Comparison of ENCODE assay signal across 11 cellular contexts in genomic region chr6:32183483-32184083, GRCh38. TPM values are rescaled to one million over a fixed set of nuclear protein-coding genes. Genes with fewer than 3 reads are reported as not detected.
DNase-seq lines count a peak whose midpoint lies in the region; ATAC-seq and TF ChIP-seq lines count a peak whose summit lies in the region.
"Had no signal": no experiment of that assay in that cellular context is flagged by ENCODE, and none has a peak within 500 bp of the region (broad histone marks: within the 10 kb centered on the region; RNA-seq: fewer than 3 reads in every experiment).

No MANE protein-coding gene starts in this region.

- H3K4me1 ChIP-seq in lower lobe of right lung, result peaks cover 50% of the 10 kb centered on the region

- DNase-seq in activated CD4-positive, alpha-beta memory T cell treated with anti-CD3 and anti-CD28 coated beads for 36 hours, result no peak
- no peak for DNase-seq in activated CD4-positive, alpha-beta memory T cell treated with anti-CD3 and anti-CD28 coated beads, Interleukin-2, amount 10 ng/mL, durations not matched to agents 7 days and 5 days
- DNase-seq in T-helper 17 cell (no peak), lower lobe of right lung (no peak), NCI-H1694 (lab: John Stamatoyannopoulos, UW) (no peak), KBM-7 (no peak)
- DNase-seq in stimulated activated naive B cell treated with anti-CD40 and anti-IgM and Interleukin-4, amounts not matched to agents 10 μg/mL and 1 μg/mL and 100 μg/mL, for 72 hours, result no peak
- DNase-seq: activated T-cell treated with anti-CD3 and anti-CD28 coated beads, Interleukin-2, amount 50 U/mL, for 4 hours; effector memory CD8-positive, alpha-beta T cell had no signal

- H3K4me3 Mint-ChIP-seq in activated CD4-positive, alpha-beta memory T cell treated with anti-CD3 and anti-CD28 coated beads for 36 hours, result no peak overlapping the region
- H3K4me3 Mint-ChIP-seq in activated CD4-positive, alpha-beta memory T cell treated with anti-CD3 and anti-CD28 coated beads, Interleukin-2, amount 10 ng/mL, durations not matched to agents 7 days and 5 days, result no peak overlapping the region
- no peak overlapping the region for H3K4me3 Mint-ChIP-seq in T-helper 17 cell
- no peak overlapping the region for H3K4me3 Mint-ChIP-seq in stimulated activated naive B cell treated with anti-CD40 and anti-IgM and Interleukin-4, amounts not matched to agents 10 μg/mL and 1 μg/mL and 100 μg/mL, for 72 hours
- H3K4me3 Mint-ChIP-seq: activated T-cell treated with anti-CD3 and anti-CD28 coated beads, Interleukin-2, amount 50 U/mL, for 4 hours; effector memory CD8-positive, alpha-beta T cell had no signal

- H3K4me3 ChIP-seq in lower lobe of right lung, result peak overlapping the region; percentile 36

- in situ Hi-C loops in KBM-7 (cut with MboI; ENCODE audit: low pct_unique_long_range_greater_than_20kb, low sequenced_read_pairs), result no loop called here

- H3K9me3 Mint-ChIP-seq in activated CD4-positive, alpha-beta memory T cell treated with anti-CD3 and anti-CD28 coated beads for 36 hours, result no peaks in the 10 kb centered on the region
- H3K9me3 Mint-ChIP-seq in activated CD4-positive, alpha-beta memory T cell treated with anti-CD3 and anti-CD28 coated beads, Interleukin-2, amount 10 ng/mL, durations not matched to agents 7 days and 5 days, result no peaks in the 10 kb centered on the region
- H3K9me3 Mint-ChIP-seq in stimulated activated naive B cell treated with anti-CD40 and anti-IgM and Interleukin-4, amounts not matched to agents 10 μg/mL and 1 μg/mL and 100 μg/mL, for 72 hours, result no peaks in the 10 kb centered on the region
- H3K9me3 Mint-ChIP-seq: activated T-cell treated with anti-CD3 and anti-CD28 coated beads, Interleukin-2, amount 50 U/mL, for 4 hours; effector memory CD8-positive, alpha-beta T cell had no signal

- no peak for TF ChIP-seq CTCF in lower lobe of right lung (IDR thresholded peaks at IDR 0.05)

- CTCF ChIA-PET in activated CD4-positive, alpha-beta memory T cell treated with anti-CD3 and anti-CD28 coated beads for 36 hours (lab: Charles Lee), result no interaction called here
- CTCF ChIA-PET in activated CD4-positive, alpha-beta memory T cell treated with anti-CD3 and anti-CD28 coated beads, Interleukin-2, amount 10 ng/mL, durations not matched to agents 7 days and 5 days (lab: Charles Lee), result no interaction called here

- H3K36me3 ChIP-seq in lower lobe of right lung, result peaks cover 60% of the 10 kb centered on the region

- H3K27ac Mint-ChIP-seq in activated CD4-positive, alpha-beta memory T cell treated with anti-CD3 and anti-CD28 coated beads for 36 hours, result peak overlapping the region; percentile 42
- no peak overlapping the region for H3K27ac Mint-ChIP-seq in activated CD4-positive, alpha-beta memory T cell treated with anti-CD3 and anti-CD28 coated beads, Interleukin-2, amount 10 ng/mL, durations not matched to agents 7 days and 5 days
- peak overlapping the region; percentile 63 for H3K27ac Mint-ChIP-seq in T-helper 17 cell
- H3K27ac Mint-ChIP-seq in stimulated activated naive B cell treated with anti-CD40 and anti-IgM and Interleukin-4, amounts not matched to agents 10 μg/mL and 1 μg/mL and 100 μg/mL, for 72 hours, result peak overlapping the region; percentile 20

- no peaks in the 10 kb centered on the region for H3K27me3 ChIP-seq in lower lobe of right lung (ENCODE audit: low read depth)

- intact Hi-C loops in activated CD4-positive, alpha-beta memory T cell treated with anti-CD3 and anti-CD28 coated beads for 36 hours (cut with micrococcal nuclease), result no loop called here
- intact Hi-C loops in lower lobe of right lung (cut with DNase I), result no loop called here

- H3K9me3 ChIP-seq in T-helper 17 cell (ENCODE audit: control insufficient read depth, low read length, poor library complexity, severe bottlenecking) (no peaks in the 10 kb centered on the region), lower lobe of right lung (no peaks in the 10 kb centered on the region)

- no peaks in the 10 kb centered on the region for H3K27me3 Mint-ChIP-seq in activated CD4-positive, alpha-beta memory T cell treated with anti-CD3 and anti-CD28 coated beads for 36 hours
- H3K27me3 Mint-ChIP-seq in activated CD4-positive, alpha-beta memory T cell treated with anti-CD3 and anti-CD28 coated beads, Interleukin-2, amount 10 ng/mL, durations not matched to agents 7 days and 5 days, result no peaks in the 10 kb centered on the region
- H3K27me3 Mint-ChIP-seq in T-helper 17 cell, result no peaks in the 10 kb centered on the region
- no peaks in the 10 kb centered on the region for H3K27me3 Mint-ChIP-seq in stimulated activated naive B cell treated with anti-CD40 and anti-IgM and Interleukin-4, amounts not matched to agents 10 μg/mL and 1 μg/mL and 100 μg/mL, for 72 hours
- H3K27me3 Mint-ChIP-seq: effector memory CD8-positive, alpha-beta T cell had no signal

- H3K36me3 Mint-ChIP-seq in activated CD4-positive, alpha-beta memory T cell treated with anti-CD3 and anti-CD28 coated beads for 36 hours, result peaks cover 53% of the 10 kb centered on the region
- H3K36me3 Mint-ChIP-seq in activated CD4-positive, alpha-beta memory T cell treated with anti-CD3 and anti-CD28 coated beads, Interleukin-2, amount 10 ng/mL, durations not matched to agents 7 days and 5 days (ENCODE audit: low read depth), result peaks cover 72% of the 10 kb centered on the region
- H3K36me3 Mint-ChIP-seq in T-helper 17 cell (ENCODE audit: low read depth), result peaks cover 12% of the 10 kb centered on the region
- H3K36me3 Mint-ChIP-seq in stimulated activated naive B cell treated with anti-CD40 and anti-IgM and Interleukin-4, amounts not matched to agents 10 μg/mL and 1 μg/mL and 100 μg/mL, for 72 hours, result peaks cover 61 to 67% of the 10 kb centered on the region in 2 donors

- ATAC-seq in T-helper 17 cell, result no peak
- ATAC-seq in lower lobe of right lung, result no peak
- ATAC-seq in stimulated activated naive B cell treated with anti-CD40 and anti-IgM and Interleukin-4, amounts not matched to agents 10 μg/mL and 1 μg/mL and 100 μg/mL, for 72 hours (replicated peaks), result no peak
- no peak for ATAC-seq in GM21786 (IDR thresholded peaks at IDR 0.05; ENCODE audit: unreplicated experiment)
- ATAC-seq: activated T-cell treated with anti-CD3 and anti-CD28 coated beads, Interleukin-2, amount 50 U/mL, for 4 hours; effector memory CD8-positive, alpha-beta T cell; sciatic nerve had no signal

- H3K27ac ChIP-seq in lower lobe of right lung, result peak overlapping the region; percentile 74

- POLR2A ChIA-PET in activated CD4-positive, alpha-beta memory T cell treated with anti-CD3 and anti-CD28 coated beads for 36 hours (lab: Charles Lee), result no interaction called here
- POLR2A ChIA-PET in activated CD4-positive, alpha-beta memory T cell treated with anti-CD3 and anti-CD28 coated beads, Interleukin-2, amount 10 ng/mL, durations not matched to agents 7 days and 5 days (lab: Charles Lee), result interaction anchor here (8.0 kb wide), 1 partner anchor 8 kb away, joined by 155 read pairs; the partner anchor contains the start of genes GPSM3 and PBX2

- H3K4me1 Mint-ChIP-seq in activated CD4-positive, alpha-beta memory T cell treated with anti-CD3 and anti-CD28 coated beads for 36 hours (ENCODE audit: low read depth), result peaks cover 75% of the 10 kb centered on the region
- H3K4me1 Mint-ChIP-seq in activated CD4-positive, alpha-beta memory T cell treated with anti-CD3 and anti-CD28 coated beads, Interleukin-2, amount 10 ng/mL, durations not matched to agents 7 days and 5 days, result peaks cover 55% of the 10 kb centered on the region
- H3K4me1 Mint-ChIP-seq in T-helper 17 cell, result peaks cover 46% of the 10 kb centered on the region
- H3K4me1 Mint-ChIP-seq in stimulated activated naive B cell treated with anti-CD40 and anti-IgM and Interleukin-4, amounts not matched to agents 10 μg/mL and 1 μg/mL and 100 μg/mL, for 72 hours, result peaks cover 53 to 75% of the 10 kb centered on the region in 2 donors

RNA-seq across cellular contexts. Expression of gene AGER, which starts 0.5 kb away (rescaled TPM):
- total RNA-seq in activated CD4-positive, alpha-beta memory T cell treated with anti-CD3 and anti-CD28 coated beads for 36 hours, result 10 to 100 TPM; 16.5 to 23.5 TPM
- total RNA-seq in activated CD4-positive, alpha-beta memory T cell treated with anti-CD3 and anti-CD28 coated beads, Interleukin-2, amount 10 ng/mL, durations not matched to agents 7 days and 5 days, result 10 to 100 TPM; 27.6 to 29.4 TPM
- total RNA-seq in T-helper 17 cell (10 to 100 TPM; 22.2 to 27.4 TPM), lower lobe of right lung (882 TPM)

RNA-seq across cellular contexts. Expression of gene RNF5, which starts 5.4 kb away (rescaled TPM):
- total RNA-seq in activated CD4-positive, alpha-beta memory T cell treated with anti-CD3 and anti-CD28 coated beads for 36 hours, result 10 to 100 TPM; 60.8 to 63.8 TPM
- total RNA-seq in activated CD4-positive, alpha-beta memory T cell treated with anti-CD3 and anti-CD28 coated beads, Interleukin-2, amount 10 ng/mL, durations not matched to agents 7 days and 5 days, result 10 to 100 TPM; 44.0 to 45.4 TPM
- total RNA-seq in T-helper 17 cell (10 to 100 TPM; 20.9 to 30.0 TPM), lower lobe of right lung (44.9 TPM)

RNA-seq across cellular contexts. Expression of gene PBX2, which starts 6.4 kb away (rescaled TPM):
- total RNA-seq in activated CD4-positive, alpha-beta memory T cell treated with anti-CD3 and anti-CD28 coated beads for 36 hours, result 10 to 100 TPM; 63.4 to 65.9 TPM
- 10 to 100 TPM; 69.4 to 73.1 TPM for total RNA-seq in activated CD4-positive, alpha-beta memory T cell treated with anti-CD3 and anti-CD28 coated beads, Interleukin-2, amount 10 ng/mL, durations not matched to agents 7 days and 5 days
- total RNA-seq in T-helper 17 cell (100 to 1,000 TPM; 103 to 110 TPM), lower lobe of right lung (89.2 TPM)

RNA-seq across cellular contexts. Expression of gene AGPAT1, which starts 7.7 kb away (rescaled TPM):
- total RNA-seq in activated CD4-positive, alpha-beta memory T cell treated with anti-CD3 and anti-CD28 coated beads for 36 hours, result 10 to 100 TPM; 34.0 to 34.8 TPM
- 10 to 100 TPM; 42.7 to 43.1 TPM for total RNA-seq in activated CD4-positive, alpha-beta memory T cell treated with anti-CD3 and anti-CD28 coated beads, Interleukin-2, amount 10 ng/mL, durations not matched to agents 7 days and 5 days
- 10 to 100 TPM; 22.7 to 54.2 TPM for total RNA-seq in T-helper 17 cell
- total RNA-seq in lower lobe of right lung, result 51.2 TPM

RNA-seq across cellular contexts. Expression of gene GPSM3, which starts 8.9 kb away (rescaled TPM):
- total RNA-seq in activated CD4-positive, alpha-beta memory T cell treated with anti-CD3 and anti-CD28 coated beads for 36 hours, result 100 to 1,000 TPM; 117 to 118 TPM
- total RNA-seq in activated CD4-positive, alpha-beta memory T cell treated with anti-CD3 and anti-CD28 coated beads, Interleukin-2, amount 10 ng/mL, durations not matched to agents 7 days and 5 days, result 100 to 1,000 TPM; 287 to 289 TPM
- total RNA-seq in T-helper 17 cell, result 100 to 1,000 TPM; 268 to 291 TPM
- total RNA-seq in lower lobe of right lung, result 76.2 TPM

Comparison
In these comparisons a context has a peak if more than half of its experiments do, and no peak if none do; other contexts are left out.
1. RNA of gene AGER, which starts 0.5 kb away (total RNA-seq): 882 TPM in lower lobe of right lung (single experiment); 27.6 to 29.4 TPM in activated CD4-positive, alpha-beta memory T cell treated with anti-CD3 and anti-CD28 coated beads, Interleukin-2, amount 10 ng/mL, durations not matched to agents 7 days and 5 days, 22.2 to 27.4 TPM in T-helper 17 cell and 16.5 to 23.5 TPM in activated CD4-positive, alpha-beta memory T cell treated with anti-CD3 and anti-CD28 coated beads for 36 hours; every median in the first group is over 10 times any median in the second.